ENCODE assay signal across 1 cellular context in the genomic region with DNA sequence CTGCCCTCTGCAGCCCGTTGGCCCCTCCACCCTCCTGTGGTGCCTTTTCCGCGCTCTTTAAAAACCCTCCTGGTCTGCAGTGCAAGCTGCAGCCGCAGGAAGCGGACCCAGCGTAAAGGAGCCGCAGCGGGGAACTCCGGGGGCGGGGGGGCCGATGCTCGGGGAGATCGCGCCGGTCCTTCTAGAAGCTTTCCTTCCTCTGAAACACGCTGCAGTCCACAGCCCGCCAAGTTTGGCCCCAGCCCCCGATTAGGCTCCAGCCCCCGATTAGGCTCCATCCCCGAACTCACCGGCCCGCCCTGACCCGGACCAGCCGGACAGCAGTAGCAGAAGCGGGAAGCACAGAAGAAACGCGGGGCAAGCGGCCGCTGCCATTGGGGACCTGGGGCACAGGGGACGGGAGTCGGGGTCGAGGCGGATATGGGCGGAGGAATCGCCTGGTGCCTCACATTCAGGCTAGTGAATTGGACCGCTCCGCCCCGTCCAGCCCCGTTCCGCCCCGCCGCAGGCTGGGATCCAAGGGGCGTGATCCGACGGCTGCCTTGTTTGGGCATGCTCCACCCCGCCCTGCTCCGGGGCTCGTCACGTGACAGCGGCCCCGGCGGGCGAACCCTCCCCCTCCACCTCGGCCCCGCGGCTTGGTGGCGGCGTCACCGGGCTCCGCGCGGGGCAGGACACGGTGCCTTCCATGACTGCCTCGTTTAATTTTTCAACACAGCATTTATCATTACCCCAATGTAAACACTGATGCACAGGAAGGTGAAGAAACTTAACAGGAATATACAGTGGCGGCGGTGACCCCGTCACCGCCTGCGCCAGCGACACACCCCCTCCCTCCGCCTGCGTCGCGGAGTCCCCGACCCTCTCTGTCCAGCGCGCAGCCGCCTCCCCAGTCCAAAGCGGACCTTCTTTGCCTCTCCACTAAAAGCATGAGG.
TF ChIP-seq lines count a peak whose summit lies in the region.

No MANE protein-coding gene starts in this region.

TF ChIP-seq in K562, 482 proteins besides CTCF, POLR2A, EP300 and RAD21 (continued from another document and continues in another):
- no peak for TF ChIP-seq ZFP1 (CRISPR knock-in tag; IDR thresholded peaks at IDR 0.05)
- peak; percentile 14; the same call in 1 of the 2 replicates for TF ChIP-seq JUND (IDR thresholded peaks at IDR 0.05; ENCODE audit: borderline replicate concordance, low read depth, low read length)
- TF ChIP-seq JUND (tag; IDR thresholded peaks at IDR 0.05; ENCODE audit: borderline replicate concordance, low read depth, low read length) = no peak; the same call in 2 of the 3 replicates
- TF ChIP-seq, protein P1, sequence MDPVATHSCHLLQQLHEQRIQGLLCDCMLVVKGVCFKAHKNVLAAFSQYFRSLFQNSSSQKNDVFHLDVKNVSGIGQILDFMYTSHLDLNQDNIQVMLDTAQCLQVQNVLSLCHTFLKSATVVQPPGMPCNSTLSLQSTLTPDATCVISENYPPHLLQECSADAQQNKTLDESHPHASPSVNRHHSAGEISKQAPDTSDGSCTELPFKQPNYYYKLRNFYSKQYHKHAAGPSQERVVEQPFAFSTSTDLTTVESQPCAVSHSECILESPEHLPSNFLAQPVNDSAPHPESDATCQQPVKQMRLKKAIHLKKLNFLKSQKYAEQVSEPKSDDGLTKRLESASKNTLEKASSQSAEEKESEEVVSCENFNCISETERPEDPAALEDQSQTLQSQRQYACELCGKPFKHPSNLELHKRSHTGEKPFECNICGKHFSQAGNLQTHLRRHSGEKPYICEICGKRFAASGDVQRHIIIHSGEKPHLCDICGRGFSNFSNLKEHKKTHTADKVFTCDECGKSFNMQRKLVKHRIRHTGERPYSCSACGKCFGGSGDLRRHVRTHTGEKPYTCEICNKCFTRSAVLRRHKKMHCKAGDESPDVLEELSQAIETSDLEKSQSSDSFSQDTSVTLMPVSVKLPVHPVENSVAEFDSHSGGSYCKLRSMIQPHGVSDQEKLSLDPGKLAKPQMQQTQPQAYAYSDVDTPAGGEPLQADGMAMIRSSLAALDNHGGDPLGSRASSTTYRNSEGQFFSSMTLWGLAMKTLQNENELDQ (CRISPR knock-in tag; IDR thresholded peaks at IDR 0.05; ENCODE audit: borderline replicate concordance) = no peak
- TF ChIP-seq ZNF324 (CRISPR knock-in tag; IDR thresholded peaks at IDR 0.05) = no peak
- TF ChIP-seq, protein P2, sequence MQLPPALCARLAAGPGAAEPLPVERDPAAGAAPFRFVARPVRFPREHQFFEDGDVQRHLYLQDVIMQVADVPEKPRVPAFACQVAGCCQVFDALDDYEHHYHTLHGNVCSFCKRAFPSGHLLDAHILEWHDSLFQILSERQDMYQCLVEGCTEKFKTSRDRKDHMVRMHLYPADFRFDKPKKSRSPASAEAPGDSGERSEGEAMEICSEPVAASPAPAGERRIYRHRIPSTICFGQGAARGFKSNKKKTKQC (CRISPR knock-in tag; IDR thresholded peaks at IDR 0.05) = no peak; the same call in 1 of the 2 replicates
- TF ChIP-seq, protein P3, sequence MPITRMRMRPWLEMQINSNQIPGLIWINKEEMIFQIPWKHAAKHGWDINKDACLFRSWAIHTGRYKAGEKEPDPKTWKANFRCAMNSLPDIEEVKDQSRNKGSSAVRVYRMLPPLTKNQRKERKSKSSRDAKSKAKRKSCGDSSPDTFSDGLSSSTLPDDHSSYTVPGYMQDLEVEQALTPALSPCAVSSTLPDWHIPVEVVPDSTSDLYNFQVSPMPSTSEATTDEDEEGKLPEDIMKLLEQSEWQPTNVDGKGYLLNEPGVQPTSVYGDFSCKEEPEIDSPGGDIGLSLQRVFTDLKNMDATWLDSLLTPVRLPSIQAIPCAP (CRISPR knock-in tag; IDR thresholded peaks at IDR 0.05; ENCODE audit: borderline replicate concordance) = no peak
- TF ChIP-seq, protein P4, sequence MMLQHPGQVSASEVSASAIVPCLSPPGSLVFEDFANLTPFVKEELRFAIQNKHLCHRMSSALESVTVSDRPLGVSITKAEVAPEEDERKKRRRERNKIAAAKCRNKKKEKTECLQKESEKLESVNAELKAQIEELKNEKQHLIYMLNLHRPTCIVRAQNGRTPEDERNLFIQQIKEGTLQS (IDR thresholded peaks at IDR 0.05) = no peak
- TF ChIP-seq, protein P4 (CRISPR knock-in tag; conservative IDR thresholded peaks at IDR 0.05) = no peak
- TF ChIP-seq, protein P5, sequence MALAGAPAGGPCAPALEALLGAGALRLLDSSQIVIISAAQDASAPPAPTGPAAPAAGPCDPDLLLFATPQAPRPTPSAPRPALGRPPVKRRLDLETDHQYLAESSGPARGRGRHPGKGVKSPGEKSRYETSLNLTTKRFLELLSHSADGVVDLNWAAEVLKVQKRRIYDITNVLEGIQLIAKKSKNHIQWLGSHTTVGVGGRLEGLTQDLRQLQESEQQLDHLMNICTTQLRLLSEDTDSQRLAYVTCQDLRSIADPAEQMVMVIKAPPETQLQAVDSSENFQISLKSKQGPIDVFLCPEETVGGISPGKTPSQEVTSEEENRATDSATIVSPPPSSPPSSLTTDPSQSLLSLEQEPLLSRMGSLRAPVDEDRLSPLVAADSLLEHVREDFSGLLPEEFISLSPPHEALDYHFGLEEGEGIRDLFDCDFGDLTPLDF (CRISPR knock-in tag; IDR thresholded peaks at IDR 0.05) = no peak
- TF ChIP-seq, protein P6, sequence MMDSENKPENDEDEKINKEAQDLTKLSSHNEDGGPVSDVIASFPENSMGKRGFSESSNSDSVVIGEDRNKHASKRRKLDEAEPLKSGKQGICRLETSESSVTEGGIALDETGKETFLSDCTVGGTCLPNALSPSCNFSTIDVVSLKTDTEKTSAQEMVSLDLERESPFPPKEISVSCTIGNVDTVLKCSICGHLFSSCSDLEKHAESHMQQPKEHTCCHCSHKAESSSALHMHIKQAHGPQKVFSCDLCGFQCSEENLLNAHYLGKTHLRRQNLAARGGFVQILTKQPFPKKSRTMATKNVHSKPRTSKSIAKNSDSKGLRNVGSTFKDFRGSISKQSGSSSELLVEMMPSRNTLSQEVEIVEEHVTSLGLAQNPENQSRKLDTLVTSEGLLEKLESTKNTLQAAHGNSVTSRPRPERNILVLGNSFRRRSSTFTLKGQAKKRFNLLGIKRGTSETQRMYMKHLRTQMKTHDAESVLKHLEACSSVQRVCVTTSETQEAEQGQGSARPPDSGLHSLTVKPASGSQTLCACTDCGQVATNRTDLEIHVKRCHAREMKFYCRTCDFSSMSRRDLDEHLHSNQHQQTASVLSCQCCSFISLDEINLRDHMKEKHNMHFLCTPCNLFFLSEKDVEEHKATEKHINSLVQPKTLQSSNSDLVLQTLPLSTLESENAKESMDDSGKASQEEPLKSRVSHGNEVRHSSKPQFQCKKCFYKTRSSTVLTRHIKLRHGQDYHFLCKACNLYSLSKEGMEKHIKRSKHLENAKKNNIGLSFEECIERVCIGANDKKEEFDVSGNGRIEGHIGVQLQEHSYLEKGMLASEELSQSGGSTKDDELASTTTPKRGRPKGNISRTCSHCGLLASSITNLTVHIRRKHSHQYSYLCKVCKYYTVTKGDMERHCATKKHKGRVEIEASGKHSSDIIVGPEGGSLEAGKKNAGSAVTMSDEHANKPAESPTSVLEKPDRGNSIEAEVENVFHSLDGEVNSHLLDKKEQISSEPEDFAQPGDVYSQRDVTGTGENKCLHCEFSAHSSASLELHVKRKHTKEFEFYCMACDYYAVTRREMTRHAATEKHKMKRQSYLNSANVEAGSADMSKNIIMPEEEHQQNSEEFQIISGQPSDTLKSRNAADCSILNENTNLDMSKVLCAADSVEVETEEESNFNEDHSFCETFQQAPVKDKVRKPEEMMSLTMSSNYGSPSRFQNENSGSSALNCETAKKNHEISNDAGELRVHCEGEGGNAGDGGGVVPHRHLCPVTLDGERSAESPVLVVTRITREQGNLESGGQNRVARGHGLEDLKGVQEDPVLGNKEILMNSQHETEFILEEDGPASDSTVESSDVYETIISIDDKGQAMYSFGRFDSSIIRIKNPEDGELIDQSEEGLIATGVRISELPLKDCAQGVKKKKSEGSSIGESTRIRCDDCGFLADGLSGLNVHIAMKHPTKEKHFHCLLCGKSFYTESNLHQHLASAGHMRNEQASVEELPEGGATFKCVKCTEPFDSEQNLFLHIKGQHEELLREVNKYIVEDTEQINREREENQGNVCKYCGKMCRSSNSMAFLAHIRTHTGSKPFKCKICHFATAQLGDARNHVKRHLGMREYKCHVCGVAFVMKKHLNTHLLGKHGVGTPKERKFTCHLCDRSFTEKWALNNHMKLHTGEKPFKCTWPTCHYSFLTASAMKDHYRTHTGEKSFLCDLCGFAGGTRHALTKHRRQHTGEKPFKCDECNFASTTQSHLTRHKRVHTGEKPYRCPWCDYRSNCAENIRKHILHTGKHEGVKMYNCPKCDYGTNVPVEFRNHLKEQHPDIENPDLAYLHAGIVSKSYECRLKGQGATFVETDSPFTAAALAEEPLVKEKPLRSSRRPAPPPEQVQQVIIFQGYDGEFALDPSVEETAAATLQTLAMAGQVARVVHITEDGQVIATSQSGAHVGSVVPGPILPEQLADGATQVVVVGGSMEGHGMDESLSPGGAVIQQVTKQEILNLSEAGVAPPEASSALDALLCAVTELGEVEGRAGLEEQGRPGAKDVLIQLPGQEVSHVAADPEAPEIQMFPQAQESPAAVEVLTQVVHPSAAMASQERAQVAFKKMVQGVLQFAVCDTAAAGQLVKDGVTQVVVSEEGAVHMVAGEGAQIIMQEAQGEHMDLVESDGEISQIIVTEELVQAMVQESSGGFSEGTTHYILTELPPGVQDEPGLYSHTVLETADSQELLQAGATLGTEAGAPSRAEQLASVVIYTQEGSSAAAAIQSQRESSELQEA (IDR thresholded peaks at IDR 0.05; ENCODE audit: low read depth) = no peak
- TF ChIP-seq TRIM24 (IDR thresholded peaks at IDR 0.05) = peak in 1 of 2 experiments; percentile 39; a peak in 1 of 4 replicates
- peak; percentile 67 for TF ChIP-seq PHF20 (IDR thresholded peaks at IDR 0.05; ENCODE audit: partially characterized antibody)
- no peak for TF ChIP-seq CREBBP (IDR thresholded peaks at IDR 0.05; ENCODE audit: low read depth, low read length)
- no peak for TF ChIP-seq PHB (CRISPR knock-in tag; IDR thresholded peaks at IDR 0.05)
- TF ChIP-seq, protein P7, sequence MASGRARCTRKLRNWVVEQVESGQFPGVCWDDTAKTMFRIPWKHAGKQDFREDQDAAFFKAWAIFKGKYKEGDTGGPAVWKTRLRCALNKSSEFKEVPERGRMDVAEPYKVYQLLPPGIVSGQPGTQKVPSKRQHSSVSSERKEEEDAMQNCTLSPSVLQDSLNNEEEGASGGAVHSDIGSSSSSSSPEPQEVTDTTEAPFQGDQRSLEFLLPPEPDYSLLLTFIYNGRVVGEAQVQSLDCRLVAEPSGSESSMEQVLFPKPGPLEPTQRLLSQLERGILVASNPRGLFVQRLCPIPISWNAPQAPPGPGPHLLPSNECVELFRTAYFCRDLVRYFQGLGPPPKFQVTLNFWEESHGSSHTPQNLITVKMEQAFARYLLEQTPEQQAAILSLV (tag; IDR thresholded peaks at IDR 0.05) = no peak
- no peak for TF ChIP-seq WHSC1 (IDR thresholded peaks at IDR 0.05; ENCODE audit: low read length)
- TF ChIP-seq, protein P8, sequence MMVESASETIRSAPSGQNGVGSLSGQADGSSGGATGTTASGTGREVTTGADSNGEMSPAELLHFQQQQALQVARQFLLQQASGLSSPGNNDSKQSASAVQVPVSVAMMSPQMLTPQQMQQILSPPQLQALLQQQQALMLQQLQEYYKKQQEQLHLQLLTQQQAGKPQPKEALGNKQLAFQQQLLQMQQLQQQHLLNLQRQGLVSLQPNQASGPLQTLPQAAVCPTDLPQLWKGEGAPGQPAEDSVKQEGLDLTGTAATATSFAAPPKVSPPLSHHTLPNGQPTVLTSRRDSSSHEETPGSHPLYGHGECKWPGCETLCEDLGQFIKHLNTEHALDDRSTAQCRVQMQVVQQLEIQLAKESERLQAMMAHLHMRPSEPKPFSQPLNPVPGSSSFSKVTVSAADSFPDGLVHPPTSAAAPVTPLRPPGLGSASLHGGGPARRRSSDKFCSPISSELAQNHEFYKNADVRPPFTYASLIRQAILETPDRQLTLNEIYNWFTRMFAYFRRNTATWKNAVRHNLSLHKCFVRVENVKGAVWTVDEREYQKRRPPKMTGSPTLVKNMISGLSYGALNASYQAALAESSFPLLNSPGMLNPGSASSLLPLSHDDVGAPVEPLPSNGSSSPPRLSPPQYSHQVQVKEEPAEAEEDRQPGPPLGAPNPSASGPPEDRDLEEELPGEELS (CRISPR knock-in tag; IDR thresholded peaks at IDR 0.05; ENCODE audit: borderline replicate concordance) = no peak
- no peak for TF ChIP-seq MCM2 (IDR thresholded peaks at IDR 0.05; ENCODE audit: low read depth)
- TF ChIP-seq GABPB1 (CRISPR knock-in tag; IDR thresholded peaks at IDR 0.05) = no peak; the same call in 1 of the 2 replicates
- TF ChIP-seq MXI1 (IDR thresholded peaks at IDR 0.05; ENCODE audit: low read depth, low read length) = peak; percentile 82
- TF ChIP-seq ZNF444 (CRISPR knock-in tag; IDR thresholded peaks at IDR 0.05) = 0 out of 2 replicates have a peak, but pooled peaks have one; percentile 63
- TF ChIP-seq, protein P9, sequence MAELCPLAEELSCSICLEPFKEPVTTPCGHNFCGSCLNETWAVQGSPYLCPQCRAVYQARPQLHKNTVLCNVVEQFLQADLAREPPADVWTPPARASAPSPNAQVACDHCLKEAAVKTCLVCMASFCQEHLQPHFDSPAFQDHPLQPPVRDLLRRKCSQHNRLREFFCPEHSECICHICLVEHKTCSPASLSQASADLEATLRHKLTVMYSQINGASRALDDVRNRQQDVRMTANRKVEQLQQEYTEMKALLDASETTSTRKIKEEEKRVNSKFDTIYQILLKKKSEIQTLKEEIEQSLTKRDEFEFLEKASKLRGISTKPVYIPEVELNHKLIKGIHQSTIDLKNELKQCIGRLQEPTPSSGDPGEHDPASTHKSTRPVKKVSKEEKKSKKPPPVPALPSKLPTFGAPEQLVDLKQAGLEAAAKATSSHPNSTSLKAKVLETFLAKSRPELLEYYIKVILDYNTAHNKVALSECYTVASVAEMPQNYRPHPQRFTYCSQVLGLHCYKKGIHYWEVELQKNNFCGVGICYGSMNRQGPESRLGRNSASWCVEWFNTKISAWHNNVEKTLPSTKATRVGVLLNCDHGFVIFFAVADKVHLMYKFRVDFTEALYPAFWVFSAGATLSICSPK (IDR thresholded peaks at IDR 0.05; ENCODE audit: borderline replicate concordance) = no peak
- TF ChIP-seq, protein P10, sequence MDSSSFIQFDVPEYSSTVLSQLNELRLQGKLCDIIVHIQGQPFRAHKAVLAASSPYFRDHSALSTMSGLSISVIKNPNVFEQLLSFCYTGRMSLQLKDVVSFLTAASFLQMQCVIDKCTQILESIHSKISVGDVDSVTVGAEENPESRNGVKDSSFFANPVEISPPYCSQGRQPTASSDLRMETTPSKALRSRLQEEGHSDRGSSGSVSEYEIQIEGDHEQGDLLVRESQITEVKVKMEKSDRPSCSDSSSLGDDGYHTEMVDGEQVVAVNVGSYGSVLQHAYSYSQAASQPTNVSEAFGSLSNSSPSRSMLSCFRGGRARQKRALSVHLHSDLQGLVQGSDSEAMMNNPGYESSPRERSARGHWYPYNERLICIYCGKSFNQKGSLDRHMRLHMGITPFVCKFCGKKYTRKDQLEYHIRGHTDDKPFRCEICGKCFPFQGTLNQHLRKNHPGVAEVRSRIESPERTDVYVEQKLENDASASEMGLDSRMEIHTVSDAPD (CRISPR knock-in tag; IDR thresholded peaks at IDR 0.05) = no peak
- no peak for TF ChIP-seq ZNF79 (CRISPR knock-in tag; IDR thresholded peaks at IDR 0.05; ENCODE audit: low read depth)
- peak; percentile 47 for TF ChIP-seq EGR1 (conservative IDR thresholded peaks at IDR 0.05)
- TF ChIP-seq ZNF165 (CRISPR knock-in tag; IDR thresholded peaks at IDR 0.05; ENCODE audit: borderline replicate concordance) = no peak
- no peak for TF ChIP-seq ZNF23 (CRISPR knock-in tag; IDR thresholded peaks at IDR 0.05)
- TF ChIP-seq NR2C1 (IDR thresholded peaks at IDR 0.05) = 0 out of 2 replicates have a peak, but pooled peaks have one; percentile 37
- TF ChIP-seq NR2C1 (tag; IDR thresholded peaks at IDR 0.05) = no peak
- no peak for TF ChIP-seq ZNF133 (CRISPR knock-in tag; IDR thresholded peaks at IDR 0.05)
- no peak for TF ChIP-seq NR1H2 (CRISPR knock-in tag; IDR thresholded peaks at IDR 0.05)
- no peak for TF ChIP-seq KHSRP (IDR thresholded peaks at IDR 0.05)
